In the genomic region with DNA sequence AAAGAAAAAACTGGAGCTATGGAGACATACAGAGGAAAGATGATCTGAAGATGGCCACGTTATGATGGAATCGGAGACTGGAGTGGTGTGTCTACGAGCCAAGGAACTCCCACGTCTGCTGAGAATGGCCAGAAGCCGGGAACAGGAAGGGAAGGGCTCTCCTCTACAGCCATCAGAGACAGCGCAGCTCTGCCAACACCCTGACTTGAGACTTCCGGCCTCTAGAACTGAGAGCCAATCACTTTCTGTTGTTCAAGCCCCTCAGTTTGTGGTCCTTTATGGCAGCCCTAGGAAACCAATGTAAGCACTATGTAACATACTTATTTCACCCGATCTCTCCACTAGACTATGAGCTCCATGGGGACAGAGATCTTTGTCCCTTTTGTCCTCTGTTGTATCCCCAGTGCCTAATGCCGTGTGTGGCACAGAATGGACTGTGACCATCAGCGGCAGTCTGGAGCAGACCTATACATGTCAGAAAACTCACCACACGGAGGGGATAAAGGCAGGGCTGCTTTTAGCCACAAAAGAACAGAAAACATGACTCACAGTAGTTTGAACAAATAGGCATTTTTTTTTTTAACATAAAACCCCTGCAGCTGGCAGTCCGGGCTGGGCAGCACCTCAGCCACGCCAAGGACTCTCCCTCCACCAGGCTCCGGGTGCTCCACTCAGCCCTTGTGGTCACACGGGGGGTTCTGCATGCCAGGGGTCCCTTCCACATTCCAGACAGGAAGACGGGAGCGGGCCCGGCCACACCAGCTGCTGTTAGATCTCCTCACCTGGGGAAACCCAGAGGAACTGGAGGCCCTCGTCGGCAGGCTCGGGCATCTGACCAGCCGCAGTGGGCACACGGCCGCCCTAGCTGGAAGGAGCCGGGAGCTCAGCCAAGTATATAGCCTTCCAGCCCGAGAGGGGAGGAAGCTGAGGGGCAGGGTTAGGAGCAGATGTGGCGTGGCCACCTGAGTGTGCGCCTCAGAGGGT, we compare ENCODE assay signal across 10 cellular contexts. TPM values are rescaled to one million over a fixed set of nuclear protein-coding genes. Genes with fewer than 3 reads are reported as not detected.
DNase-seq lines count a peak whose midpoint lies in the region; ATAC-seq and TF ChIP-seq lines count a peak whose summit lies in the region.
"Had no signal": no experiment of that assay in that cellular context is flagged by ENCODE, and none has a peak within 500 bp of the region (broad histone marks: within the 10 kb centered on the region; RNA-seq: fewer than 3 reads in every experiment).

No MANE protein-coding gene starts in this region.

- H3K27me3 Mint-ChIP-seq in stimulated activated naive CD8-positive, alpha-beta T cell treated with anti-CD3 and anti-CD28 coated beads, Interleukin-15, Interleukin-2, amounts not matched to agents 100 ng/mL and 50 ng/mL, for 24 hours, result no peaks in the 10 kb centered on the region

- peaks cover 19% of the 10 kb centered on the region for H3K36me3 Mint-ChIP-seq in stimulated activated naive CD8-positive, alpha-beta T cell treated with anti-CD3 and anti-CD28 coated beads, Interleukin-15, Interleukin-2, amounts not matched to agents 100 ng/mL and 50 ng/mL, for 24 hours (ENCODE audit: low read depth)

- intact Hi-C loops in ascending aorta (cut with DNase I) (no loop called here), left colon (cut with DNase I, micrococcal nuclease) (no loop called here)

- DNase-seq in activated CD4-positive, CD25-positive, alpha-beta regulatory T cell treated with anti-CD3 and anti-CD28 coated beads, Interleukin-2, amount 50 U/mL, for 72 hours, result no peak
- DNase-seq in ascending aorta (ENCODE audit: low spot score in 2 of 2) (no peak), left colon (no peak)
- DNase-seq: activated CD4-positive, alpha-beta T cell treated with anti-CD3 and anti-CD28 coated beads, Interleukin-2, amount 50 U/mL, for 4 hours; NCI-H446 had no signal

- H3K4me3 Mint-ChIP-seq in stimulated activated naive CD8-positive, alpha-beta T cell treated with anti-CD3 and anti-CD28 coated beads, Interleukin-15, Interleukin-2, amounts not matched to agents 100 ng/mL and 50 ng/mL, for 24 hours, result peak overlapping the region; percentile 40

- no peaks in the 10 kb centered on the region for H3K9me3 ChIP-seq in ascending aorta

- H3K27me3 ChIP-seq in ascending aorta, result no peaks in the 10 kb centered on the region

- peaks cover 35% of the 10 kb centered on the region for H3K4me1 Mint-ChIP-seq in stimulated activated naive CD8-positive, alpha-beta T cell treated with anti-CD3 and anti-CD28 coated beads, Interleukin-15, Interleukin-2, amounts not matched to agents 100 ng/mL and 50 ng/mL, for 24 hours (ENCODE audit: low read depth)

- TF ChIP-seq CTCF in ascending aorta (IDR thresholded peaks at IDR 0.05), result no peak

- H3K9me3 Mint-ChIP-seq in stimulated activated naive CD8-positive, alpha-beta T cell treated with anti-CD3 and anti-CD28 coated beads, Interleukin-15, Interleukin-2, amounts not matched to agents 100 ng/mL and 50 ng/mL, for 24 hours, result no peaks in the 10 kb centered on the region

- H3K4me3 ChIP-seq in ascending aorta, result no peak overlapping the region

- no peaks in the 10 kb centered on the region for H3K4me1 ChIP-seq in ascending aorta

- peaks cover 18 to 32% of the 10 kb centered on the region in 2 donors for H3K36me3 ChIP-seq in ascending aorta

- peak overlapping the region; percentile 19 to 32 for H3K27ac ChIP-seq in ascending aorta

- peak overlapping the region; percentile 76 for H3K27ac Mint-ChIP-seq in stimulated activated naive CD8-positive, alpha-beta T cell treated with anti-CD3 and anti-CD28 coated beads, Interleukin-15, Interleukin-2, amounts not matched to agents 100 ng/mL and 50 ng/mL, for 24 hours

- peak; percentile 57 to 79 for ATAC-seq in activated CD4-positive, CD25-positive, alpha-beta regulatory T cell treated with anti-CD3 and anti-CD28 coated beads, Interleukin-2, amount 50 U/mL, for 24 hours
- ATAC-seq in left colon (peak; percentile 15), HG03378 (IDR thresholded peaks at IDR 0.05; ENCODE audit: unreplicated experiment) (no peak), HG03439 (IDR thresholded peaks at IDR 0.05; ENCODE audit: unreplicated experiment) (no peak), HG03095 (IDR thresholded peaks at IDR 0.05; ENCODE audit: unreplicated experiment) (no peak)

RNA-seq across cellular contexts. Expression of a gene that starts 16.1 kb away (rescaled TPM):
- total RNA-seq in ascending aorta (13.5 TPM), left colon (10 to 100 TPM in 1 of 2 donors, 1 to 10 TPM in 1; 8.3 to 12.9 TPM)

RNA-seq across cellular contexts. Expression of a gene that starts 23.6 kb away (rescaled TPM):
- 229 TPM for total RNA-seq in ascending aorta
- total RNA-seq in left colon, result 100 to 1,000 TPM; 139 to 141 TPM

RNA-seq across cellular contexts. Expression of a gene that starts 24.2 kb away (rescaled TPM):
- total RNA-seq in ascending aorta, result 376 TPM
- total RNA-seq in left colon, result 100 to 1,000 TPM; 263 to 276 TPM

RNA-seq across cellular contexts. Expression of a gene that starts 24.3 kb away (rescaled TPM):
- total RNA-seq in ascending aorta, result 68.8 TPM
- total RNA-seq in left colon, result 10 to 100 TPM; 30.4 to 34.5 TPM

RNA-seq across cellular contexts. Expression of a gene that starts 29.9 kb away (rescaled TPM):
- total RNA-seq in ascending aorta (4.5 TPM), left colon (10 to 100 TPM in 1 of 2 donors, 1 to 10 TPM in 1; 5.6 to 12.0 TPM)

Comparison
In these comparisons a context has a peak if more than half of its experiments do, and no peak if none do; other contexts are left out.
1. ATAC-seq: peak in activated CD4-positive, CD25-positive, alpha-beta regulatory T cell treated with anti-CD3 and anti-CD28 coated beads, Interleukin-2, amount 50 U/mL, for 24 hours (2 of 2) and left colon (single experiment); none in HG03378 (single experiment), HG03439 (single experiment) and HG03095 (single experiment).